In the genomic region with DNA sequence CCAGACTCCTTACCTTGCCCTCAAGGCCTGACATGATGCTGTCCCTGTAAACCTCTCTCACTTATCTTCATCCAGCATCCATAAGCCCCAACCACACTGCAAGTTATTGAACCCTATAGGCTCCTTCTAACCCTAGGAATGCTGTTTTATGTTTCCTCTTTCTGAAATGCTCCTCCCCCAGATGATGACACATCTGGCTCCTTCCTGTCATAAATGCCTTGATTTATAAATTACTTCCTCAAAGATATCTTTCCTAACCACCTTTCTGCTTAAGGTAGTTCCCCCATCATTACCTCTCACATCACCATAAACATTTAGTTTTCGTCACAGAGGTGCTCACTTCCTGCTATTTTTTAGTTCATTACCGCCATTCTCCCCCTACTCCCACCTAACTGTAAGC, we compare ENCODE assay signal across 18 cellular contexts. TPM values are rescaled to one million over a fixed set of nuclear protein-coding genes. Genes with fewer than 3 reads are reported as not detected.
DNase-seq lines count a peak whose midpoint lies in the region; ATAC-seq and TF ChIP-seq lines count a peak whose summit lies in the region.
"Had no signal": no experiment of that assay in that cellular context is flagged by ENCODE, and none has a peak within 500 bp of the region (broad histone marks: within the 10 kb centered on the region; RNA-seq: fewer than 3 reads in every experiment).

No MANE protein-coding gene starts in this region.

- BruUV-seq in A673 (replicated peaks; lab: Mats Ljungman, UMichigan): no TSS peak

- no peaks in the 10 kb centered on the region for H3K9me3 ChIP-seq in A673 (ENCODE audit: low read depth, low read length, poor library complexity, severe bottlenecking)
- H3K9me3 ChIP-seq in tibial nerve: no peaks in the 10 kb centered on the region
- H3K9me3 ChIP-seq in right cardiac atrium (ENCODE audit: control insufficient read depth, low read length): no peaks in the 10 kb centered on the region
- H3K9me3 ChIP-seq: SJSA1, thoracic aorta had no signal

- CTCF ChIA-PET in A673 (lab: Charles Lee): no interaction called here

- no peak for TF ChIP-seq CTCF in A673 (conservative IDR thresholded peaks at IDR 0.05; ENCODE audit: low read depth, low read length)
- TF ChIP-seq CTCF in HL-60 (IDR thresholded peaks at IDR 0.05; ENCODE audit: insufficient read depth, low read length): no peak
- no peak for TF ChIP-seq CTCF in tibial nerve (IDR thresholded peaks at IDR 0.05)

- H3K36me3 ChIP-seq in A673 (ENCODE audit: insufficient read depth, low read length, poor library complexity, severe bottlenecking) (peaks cover 61% of the 10 kb centered on the region), tibial nerve (no peaks in the 10 kb centered on the region)
- H3K36me3 ChIP-seq: SJSA1, thoracic aorta had no signal

- no peaks in the 10 kb centered on the region for H3K27me3 ChIP-seq in A673 (replicated peaks; ENCODE audit: insufficient read depth, low read depth, low read length, poor library complexity)
- no peaks in the 10 kb centered on the region for H3K27me3 ChIP-seq in HL-60 (ENCODE audit: insufficient read depth, poor library complexity, severe bottlenecking)
- H3K27me3 ChIP-seq in tibial nerve: no peaks in the 10 kb centered on the region
- H3K27me3 ChIP-seq in right cardiac atrium (ENCODE audit: control insufficient read depth, insufficient read depth): no peaks in the 10 kb centered on the region
- H3K27me3 ChIP-seq: SJSA1 had no signal

- H3K27ac ChIP-seq in A673 (ENCODE audit: low read depth, low read length, poor library complexity, severe bottlenecking) (peak overlapping the region; percentile 55), HL-60 (replicated peaks) (peak overlapping the region; percentile 33), tibial nerve (no peak overlapping the region), right cardiac atrium (ENCODE audit: low read length) (no peak overlapping the region)
- H3K27ac ChIP-seq: coronary artery, SJSA1, thoracic aorta had no signal

- H3K4me3 ChIP-seq in A673 (ENCODE audit: low read depth, low read length, poor library complexity, severe bottlenecking) (no peak overlapping the region), HL-60 (replicated peaks; ENCODE audit: insufficient read depth, low read length) (no peak overlapping the region), tibial nerve (no peak overlapping the region), right cardiac atrium (ENCODE audit: low read length) (no peak overlapping the region)
- H3K4me3 ChIP-seq: coronary artery, SJSA1, thoracic aorta had no signal

- no peak for TF ChIP-seq POLR2A in tibial nerve (IDR thresholded peaks at IDR 0.05)

- TF ChIP-seq EP300 in tibial nerve (IDR thresholded peaks at IDR 0.05): no peak

- intact Hi-C loops in A673 (cut with micrococcal nuclease; ENCODE audit: unreplicated experiment) (no loop called here), left colon (cut with DNase I, micrococcal nuclease) (no loop called here), right cardiac atrium (cut with DNase I) (no loop called here)

- POLR2A ChIA-PET in A673 (lab: Charles Lee; ENCODE audit: low non-redundant PET): no interaction called here

- DNase-seq in A673 (ENCODE audit: low spot score) (peak; percentile 58), HL-60 (ENCODE audit: low read depth in 1 of 2, low spot score in 1 of 2) (peak; percentile 72 to 84), SIG-M5 (lab: John Stamatoyannopoulos, UW) (peak; percentile 24), left colon (no peak), tibial nerve (ENCODE audit: low spot score in 2 of 2) (no peak), right cardiac atrium (no peak)
- DNase-seq: activated CD4-positive, CD25-positive, alpha-beta regulatory T cell treated with anti-CD3 and anti-CD28 coated beads, Interleukin-2, amount 50 U/mL, for 72 hours; activated T-cell treated with anti-CD3 and anti-CD28 coated beads, Interleukin-2, amount 50 U/mL, for 24 hours; amniotic stem cell; KG1; mesenchymal stem cell; NCI-H187 treated with DMSO at 0.1 percent for 48 hours; NCI-H526 treated with DMSO at 0.1 percent for 48 hours had no signal

- WGBS in tibial nerve, 2 donors: 85 to 90% methylated on average over 2 of the region's 2 CpGs
- WGBS in right cardiac atrium: 78% methylated on average over 2 of the region's 2 CpGs

- peaks cover 38% of the 10 kb centered on the region for H3K4me1 ChIP-seq in A673 (ENCODE audit: insufficient read depth, low read length, poor library complexity, severe bottlenecking)
- H3K4me1 ChIP-seq in tibial nerve: peaks cover 0 to 7% (median 2%) of the 10 kb centered on the region in 4 donors
- H3K4me1 ChIP-seq in right cardiac atrium (ENCODE audit: control insufficient read depth, insufficient read depth, low read length): no peaks in the 10 kb centered on the region

- ATAC-seq in left colon (peak; percentile 73), HG03175 (IDR thresholded peaks at IDR 0.05; ENCODE audit: unreplicated experiment) (no peak), HG02884 (IDR thresholded peaks at IDR 0.05; ENCODE audit: unreplicated experiment) (no peak), right cardiac atrium (no peak)

RNA-seq across cellular contexts. Expression of gene RUBCNL, which starts 12.3 kb away (rescaled TPM):
- total RNA-seq in A673 (2021): 110 and 126 TPM in 2 replicates
- 10 to 100 TPM; 14.9 to 28.4 TPM for total RNA-seq in left colon
- 10 to 100 TPM in 1 of 4 donors, 1 to 10 TPM in 3; 2.0 to 18.3 (median 5.0) TPM for total RNA-seq in tibial nerve
- total RNA-seq in right cardiac atrium: 1 to 10 TPM; 1.0 to 1.8 (median 1.3) TPM
- 0.36 TPM for polyA plus RNA-seq in right cardiac atrium

Comparison
In these comparisons a context has a peak if more than half of its experiments do, and no peak if none do; other contexts are left out.
1. DNase-seq: peak in A673 (single experiment), HL-60 (2 of 2) and SIG-M5 (single experiment); none in left colon (0 of 2), tibial nerve (0 of 2) and right cardiac atrium (0 of 3).
2. H3K27ac ChIP-seq: peak in A673 (single experiment) and HL-60 (single experiment); none in tibial nerve (0 of 4) and right cardiac atrium (single experiment).